Comparison of ENCODE assay signal across 8 cellular contexts in the genomic region with DNA sequence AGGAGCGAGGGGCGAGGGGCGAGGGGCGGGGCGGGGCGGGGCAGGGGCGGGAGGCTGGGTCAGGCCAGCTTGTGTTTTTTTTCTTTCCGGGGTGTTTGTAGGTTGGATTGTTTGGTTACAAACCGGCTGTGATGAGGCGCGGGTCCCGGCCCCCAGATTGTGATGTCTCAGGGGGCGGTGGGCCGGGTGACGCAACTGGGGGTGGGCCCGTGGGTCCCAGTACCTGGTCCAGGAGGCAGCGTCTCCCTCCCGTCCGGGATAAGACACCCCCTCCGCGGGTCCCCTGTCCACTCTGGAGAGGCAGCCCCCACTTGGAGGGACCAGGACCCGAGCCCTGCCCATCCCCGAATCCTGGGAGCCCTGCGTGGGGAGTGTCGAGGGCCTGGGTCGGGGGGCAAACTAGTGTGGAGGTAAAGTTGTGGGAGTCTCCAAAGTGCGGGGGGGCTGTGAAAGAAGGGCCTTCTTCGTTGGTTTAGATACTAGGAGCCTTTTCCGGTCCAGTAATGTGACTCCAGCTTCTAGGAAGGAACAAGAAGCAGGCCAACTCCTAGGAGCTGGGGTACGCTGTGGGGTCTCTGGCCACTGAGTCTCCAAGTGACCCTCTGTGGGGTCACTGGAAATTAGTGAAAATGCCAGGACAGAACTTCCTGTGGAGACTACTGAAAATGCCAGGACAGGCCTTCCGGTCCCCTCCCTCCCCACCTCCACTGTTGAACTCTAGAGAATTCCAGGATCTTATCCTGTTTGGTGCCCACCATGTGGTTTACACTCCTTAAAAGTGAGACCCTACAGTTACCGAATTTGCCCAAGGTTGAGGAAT. TPM values are rescaled to one million over a fixed set of nuclear protein-coding genes. Genes with fewer than 3 reads are reported as not detected.
DNase-seq lines count a peak whose midpoint lies in the region; ATAC-seq and TF ChIP-seq lines count a peak whose summit lies in the region.

No MANE protein-coding gene starts in this region.

- H3K9me3 Mint-ChIP-seq in CD14-positive monocyte, result peaks cover 0 to 2% (median 0%) of the 10 kb centered on the region in 7 donors
- H3K9me3 Mint-ChIP-seq in mesothelial cell of epicardium, result no peaks in the 10 kb centered on the region

- H3K27me3 Mint-ChIP-seq in CD14-positive monocyte (ENCODE audit: low read depth in 3 of 3), result peaks cover 2 to 21% (median 7%) of the 10 kb centered on the region in 3 donors
- no peaks in the 10 kb centered on the region for H3K27me3 Mint-ChIP-seq in mesothelial cell of epicardium (ENCODE audit: low read depth)

- intact Hi-C loops in CD14-positive monocyte (cut with micrococcal nuclease) (loop anchor here (5.0 to 10.0 kb wide), 3 partner anchors 37 to 158 kb away; no protein-coding TSS in a partner anchor), breast epithelium (cut with DNase I; ENCODE audit: low total_unique reads) (no loop called here)

- no peak for TF ChIP-seq POLR2A in breast epithelium (IDR thresholded peaks at IDR 0.05)

- peaks cover 9 to 14% of the 10 kb centered on the region in 2 donors for H3K36me3 Mint-ChIP-seq in CD14-positive monocyte
- no peaks in the 10 kb centered on the region for H3K36me3 Mint-ChIP-seq in mesothelial cell of epicardium

- no peaks in the 10 kb centered on the region for H3K27me3 ChIP-seq in breast epithelium

- DNase-seq in CD14-positive monocyte (ENCODE audit: low spot score), result no peak
- peak in 1 of 2 donors; percentile 40 for DNase-seq in breast epithelium (ENCODE audit: low spot score in 2 of 2)
- peak in 1 of 2 experiments; percentile 61 for DNase-seq in mesothelial cell of epicardium (ENCODE audit: low spot score in 2 of 2, unreplicated experiment in 2 of 2)
- DNase-seq in NCI-H1930 (lab: John Stamatoyannopoulos, UW), result no peak
- DNase-seq in activated CD4-positive, alpha-beta T cell treated with anti-CD3 and anti-CD28 coated beads, Interleukin-2, amount 50 U/mL, for 48 hours, result no peak

- H3K9me3 ChIP-seq in breast epithelium, result no peaks in the 10 kb centered on the region

- H3K4me3 ChIP-seq in breast epithelium, result peak overlapping the region; percentile 45 to 95 (median 87)

- H3K36me3 ChIP-seq in breast epithelium, result no peaks in the 10 kb centered on the region

- H3K4me3 Mint-ChIP-seq in CD14-positive monocyte, result peak overlapping the region; percentile 74 to 83
- peak overlapping the region; percentile 74 for H3K4me3 Mint-ChIP-seq in mesothelial cell of epicardium

- peak overlapping the region; percentile 91 to 95 for H3K27ac ChIP-seq in breast epithelium

- ATAC-seq in HG02798 (IDR thresholded peaks at IDR 0.05; ENCODE audit: poor library complexity, unreplicated experiment), result peak; percentile 5
- ATAC-seq in HG02870 (IDR thresholded peaks at IDR 0.05; ENCODE audit: unreplicated experiment), result no peak
- ATAC-seq in HG02973 (IDR thresholded peaks at IDR 0.05; ENCODE audit: unreplicated experiment), result no peak

- TF ChIP-seq CTCF in CD14-positive monocyte (IDR thresholded peaks at IDR 0.05), result no peak
- TF ChIP-seq CTCF in breast epithelium (IDR thresholded peaks at IDR 0.05), result peak in 1 of 3 donors; percentile 12
- no peak for TF ChIP-seq CTCF in mesothelial cell of epicardium (IDR thresholded peaks at IDR 0.05; ENCODE audit: unreplicated experiment)

- H3K27ac Mint-ChIP-seq in CD14-positive monocyte (peak overlapping the region; percentile 74 to 96 (median 84)), mesothelial cell of epicardium (peak overlapping the region; percentile 78)

- H3K4me1 ChIP-seq in breast epithelium, result no peaks in the 10 kb centered on the region

- H3K4me1 Mint-ChIP-seq in CD14-positive monocyte (peaks cover 76% of the 10 kb centered on the region), mesothelial cell of epicardium (peaks cover 62% of the 10 kb centered on the region)

RNA-seq across cellular contexts. Expression of gene CLMN, which starts 0.6 kb away (rescaled TPM):
- polyA plus RNA-seq in CD14-positive monocyte, result 10 to 100 TPM; 23.2 to 33.7 TPM
- total RNA-seq in breast epithelium (10 to 100 TPM; 23.7 to 73.6 (median 48.5) TPM), mesothelial cell of epicardium (114 to 120 TPM (median 117 TPM) in 3 replicates)
